ENCODE assay signal across 8 cellular contexts in the genomic region with DNA sequence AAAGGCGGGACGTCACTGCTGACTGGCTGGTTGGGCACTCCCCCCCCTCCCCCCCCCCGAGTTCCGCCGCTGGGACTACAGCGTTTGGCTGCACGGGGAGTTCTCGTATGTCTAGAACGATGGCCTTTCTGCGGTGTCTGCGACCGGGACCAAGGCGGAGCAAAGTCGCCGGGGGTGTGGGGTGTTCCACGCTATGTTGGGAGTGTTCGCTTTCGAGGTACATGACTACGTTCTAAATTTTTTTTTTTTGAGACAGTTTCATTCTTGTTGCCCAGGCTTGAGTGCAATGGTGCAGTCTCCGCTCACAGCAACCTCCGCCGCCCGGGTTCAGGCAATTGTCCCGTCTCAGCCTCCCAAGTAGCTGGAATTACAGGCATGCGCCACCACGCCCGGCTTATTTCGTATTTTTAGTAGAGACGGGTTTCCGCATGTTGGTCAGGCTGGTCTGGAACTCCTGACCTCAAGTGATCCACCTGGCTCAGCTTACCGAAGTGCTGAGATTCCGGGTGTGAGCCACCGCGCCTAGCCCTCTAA. TPM values are rescaled to one million over a fixed set of nuclear protein-coding genes. Genes with fewer than 3 reads are reported as not detected.
A peak's percentile ranks its signal among the peaks of the same experiment; 100 is the strongest.
DNase-seq lines count a peak whose midpoint lies in the region; ATAC-seq and TF ChIP-seq lines count a peak whose summit lies in the region.

No MANE protein-coding gene starts in this region.

- peak overlapping the region; percentile 82 for H3K4me3 ChIP-seq in astrocyte of the cerebellum (ENCODE audit: low read depth, low read length)
- H3K4me3 ChIP-seq in lung = peak overlapping the region; percentile 63
- peak overlapping the region; percentile 74 for H3K4me3 ChIP-seq in vagina

- peaks cover 67% of the 10 kb centered on the region for H3K36me3 Mint-ChIP-seq in stimulated activated naive CD8-positive, alpha-beta T cell treated with anti-CD3 and anti-CD28 coated beads, Interleukin-15, Interleukin-2, amounts not matched to agents 100 ng/mL and 50 ng/mL, for 24 hours (ENCODE audit: low read depth)

- TF ChIP-seq CTCF in astrocyte of the cerebellum (IDR thresholded peaks at IDR 0.05; ENCODE audit: low read depth, low read length, missing control alignments) = no peak
- TF ChIP-seq CTCF in lung (IDR thresholded peaks at IDR 0.05; ENCODE audit: control extremely low read depth, extremely low read depth) = no peak
- TF ChIP-seq CTCF in vagina (IDR thresholded peaks at IDR 0.05) = no peak

- intact Hi-C loops in vagina (cut with DNase I) = loop anchor here (5.0 kb wide), 1 partner anchor 62 kb away; a partner anchor contains a TSS

- DNase-seq in stimulated activated naive CD8-positive, alpha-beta T cell treated with anti-CD3 and anti-CD28 coated beads, Interleukin-15, Interleukin-2, amounts not matched to agents 100 U/mL and 50 U/mL, for 24 hours = no peak
- DNase-seq in astrocyte of the cerebellum (ENCODE audit: low read depth) (no peak), lung (ENCODE audit: low spot score) (no peak), vagina (ENCODE audit: extremely low spot score in 2 of 2) (no peak)
- DNase-seq in activated CD8-positive, alpha-beta memory T cell treated with anti-CD3 and anti-CD28 coated beads for 24 hours = no peak

- no peak for ATAC-seq in stimulated activated naive CD8-positive, alpha-beta T cell treated with anti-CD3 and anti-CD28 coated beads, Interleukin-15, Interleukin-2, amounts not matched to agents 100 U/mL and 50 U/mL, for 24 hours
- ATAC-seq in lung (ENCODE audit: insufficient read depth, low FRiP score) = no peak
- ATAC-seq in GM19324 (IDR thresholded peaks at IDR 0.05; ENCODE audit: low FRiP score, unreplicated experiment) = no peak
- no peak for ATAC-seq in GM21619 (IDR thresholded peaks at IDR 0.05; ENCODE audit: unreplicated experiment)

- no peaks in the 10 kb centered on the region for H3K9me3 Mint-ChIP-seq in stimulated activated naive CD8-positive, alpha-beta T cell treated with anti-CD3 and anti-CD28 coated beads, Interleukin-15, Interleukin-2, amounts not matched to agents 100 ng/mL and 50 ng/mL, for 24 hours

- WGBS in lung, 2 donors = 1% methylated on average over 30 to 34 of the region's 34 CpGs

- H3K4me1 Mint-ChIP-seq in stimulated activated naive CD8-positive, alpha-beta T cell treated with anti-CD3 and anti-CD28 coated beads, Interleukin-15, Interleukin-2, amounts not matched to agents 100 ng/mL and 50 ng/mL, for 24 hours (ENCODE audit: low read depth) = peaks cover 73% of the 10 kb centered on the region

- peak overlapping the region; percentile 97 for H3K27ac Mint-ChIP-seq in stimulated activated naive CD8-positive, alpha-beta T cell treated with anti-CD3 and anti-CD28 coated beads, Interleukin-15, Interleukin-2, amounts not matched to agents 100 ng/mL and 50 ng/mL, for 24 hours

- H3K9me3 ChIP-seq in lung (ENCODE audit: control insufficient read depth in 2 of 2, insufficient read depth in 1 of 2, low read length in 1 of 2) = peaks cover 0 to 2% of the 10 kb centered on the region in 2 donors
- H3K9me3 ChIP-seq in vagina = no peaks in the 10 kb centered on the region

- no peaks in the 10 kb centered on the region for H3K27me3 ChIP-seq in lung (ENCODE audit: control insufficient read depth, insufficient read depth)
- H3K27me3 ChIP-seq in vagina = no peaks in the 10 kb centered on the region

- H3K4me3 Mint-ChIP-seq in stimulated activated naive CD8-positive, alpha-beta T cell treated with anti-CD3 and anti-CD28 coated beads, Interleukin-15, Interleukin-2, amounts not matched to agents 100 ng/mL and 50 ng/mL, for 24 hours = peak overlapping the region; percentile 98

- peaks cover 3 to 6% of the 10 kb centered on the region in 2 donors for H3K4me1 ChIP-seq in lung (ENCODE audit: control insufficient read depth in 2 of 2, insufficient read depth in 2 of 2, low read length in 2 of 2)
- H3K4me1 ChIP-seq in vagina = peaks cover 51% of the 10 kb centered on the region

- no peak for TF ChIP-seq POLR2A in vagina (IDR thresholded peaks at IDR 0.05)

- in situ Hi-C loops in astrocyte of the cerebellum (cut with HindIII; ENCODE audit: low sequenced_read_pairs) = loop anchor here (5.0 kb wide), 1 partner anchor 62 kb away; a partner anchor contains a TSS

- no peaks in the 10 kb centered on the region for H3K27me3 Mint-ChIP-seq in stimulated activated naive CD8-positive, alpha-beta T cell treated with anti-CD3 and anti-CD28 coated beads, Interleukin-15, Interleukin-2, amounts not matched to agents 100 ng/mL and 50 ng/mL, for 24 hours

- H3K36me3 ChIP-seq in lung (ENCODE audit: control insufficient read depth in 2 of 2, insufficient read depth in 2 of 2, low read length in 2 of 2) = peaks cover 0 to 7% of the 10 kb centered on the region in 2 donors
- H3K36me3 ChIP-seq in vagina = peaks cover 0 to 6% of the 10 kb centered on the region in 2 donors

- H3K27ac ChIP-seq in lung (ENCODE audit: low read depth in 1 of 2, low read length in 1 of 2) = peak overlapping the region; percentile 98
- H3K27ac ChIP-seq in vagina = peak overlapping the region; percentile 100

RNA-seq across cellular contexts. Expression of a gene that starts 0.6 kb away (rescaled TPM):
- 100 to 1,000 TPM in 1 of 2 donors, 10 to 100 TPM in 1; 60.0 to 173 TPM for total RNA-seq in lung
- polyA plus RNA-seq in lung = 100 to 1,000 TPM in 1 of 2 donors, 10 to 100 TPM in 1; 44.4 to 123 TPM
- 50.3 TPM for total RNA-seq in vagina

RNA-seq across cellular contexts. Expression of a gene that starts 6.7 kb away (rescaled TPM):
- total RNA-seq in lung = 10 to 100 TPM; 16.4 to 23.5 TPM
- 10 to 100 TPM in 1 of 2 donors, 1 to 10 TPM in 1; 6.6 to 10.9 TPM for polyA plus RNA-seq in lung
- total RNA-seq in vagina = 16.9 TPM

RNA-seq across cellular contexts. Expression of a gene that starts 23.8 kb away (rescaled TPM):
- under 1 TPM in 1 of 2 donors, not detected in 1; 0.18 TPM for total RNA-seq in lung
- polyA plus RNA-seq in lung = under 1 TPM; 0.05 to 0.08 TPM
- total RNA-seq in vagina = not detected
